ENCODE assay signal across 19 cellular contexts in genomic region chr12:5439333-5439732, GRCh38. TPM values are rescaled to one million over a fixed set of nuclear protein-coding genes. Genes with fewer than 3 reads are reported as not detected.
DNase-seq lines count a peak whose midpoint lies in the region; ATAC-seq and TF ChIP-seq lines count a peak whose summit lies in the region.
"Had no signal": no experiment of that assay in that cellular context is flagged by ENCODE, and none has a peak within 500 bp of the region (broad histone marks: within the 10 kb centered on the region; RNA-seq: fewer than 3 reads in every experiment).

No MANE protein-coding gene starts in this region.

- TF ChIP-seq POLR2A in IMR-90 (IDR thresholded peaks at IDR 0.05; ENCODE audit: low read depth, low read length) (no peak), breast epithelium (IDR thresholded peaks at IDR 0.05) (no peak)

- peak overlapping the region; percentile 1; the same call in 1 of the 2 replicates for H2BK20ac ChIP-seq in IMR-90 (ENCODE audit: low read depth, low read length)

- 89% methylated on average over 3 of the region's 4 CpGs; no CpG with 5 or more reads in 1 of the 2 experiments for WGBS in IMR-90 (ENCODE audit: extremely low coverage in 2 of 2, insufficient read length in 1 of 2), 2 experiments

- no peak overlapping the region for H3K18ac ChIP-seq in IMR-90 (ENCODE audit: low read depth, low read length)

- no peak overlapping the region for H3K9ac ChIP-seq in IMR-90 (ENCODE audit: low read depth, low read length)

- no peak overlapping the region for H3K4me3 ChIP-seq in IMR-90 (ENCODE audit: insufficient read depth, low read depth, low read length)
- H3K4me3 ChIP-seq in WERI-Rb-1 (ENCODE audit: low read depth, low read length): no peak overlapping the region
- H3K4me3 ChIP-seq in mucosa of descending colon: no peak overlapping the region
- no peak overlapping the region for H3K4me3 ChIP-seq in breast epithelium
- no peak overlapping the region for H3K4me3 ChIP-seq in right atrium auricular region
- H3K4me3 ChIP-seq: ascending aorta, colonic mucosa, gastrocnemius medialis, psoas muscle had no signal

- H3K36me3 ChIP-seq in IMR-90 (ENCODE audit: control insufficient read depth, insufficient read depth, low read length) (0 out of 2 replicates have a peak, but pooled peaks cover 2% of the 10 kb centered on the region), WERI-Rb-1 (no peaks in the 10 kb centered on the region), mucosa of descending colon (ENCODE audit: low read depth) (no peaks in the 10 kb centered on the region), breast epithelium (no peaks in the 10 kb centered on the region), right atrium auricular region (no peaks in the 10 kb centered on the region)
- H3K36me3 ChIP-seq: ascending aorta, colonic mucosa, gastrocnemius medialis had no signal

- H2BK15ac ChIP-seq in IMR-90 (ENCODE audit: low read depth, low read length): 0 out of 3 replicates have a peak overlapping the region, but pooled peaks have one; percentile 28

- H3K27ac ChIP-seq in IMR-90 (ENCODE audit: insufficient read depth, low read length) (no peak overlapping the region), WERI-Rb-1 (no peak overlapping the region), breast epithelium (no peak overlapping the region), right atrium auricular region (no peak overlapping the region)
- H3K27ac ChIP-seq: 22Rv1, C4-2B, colonic mucosa, gastrocnemius medialis, psoas muscle had no signal

- POLR2A ChIA-PET in IMR-90 (lab: Charles Lee; ENCODE audit: unreplicated experiment): interaction anchor here (0.5 kb wide), 1 partner anchor 17 kb away, joined by 3 read pairs; no protein-coding TSS in a partner anchor

- CTCF ChIA-PET in IMR-90 (lab: Yijun Ruan, JAX): interaction anchor here (0.8 to 1.3 kb wide), 2 partner anchors 11 to 343 kb away, joined by 3 to 4 read pairs; no protein-coding TSS in a partner anchor

- H4K91ac ChIP-seq in IMR-90 (ENCODE audit: insufficient read depth, low read depth, low read length): no peak overlapping the region

- H4K5ac ChIP-seq in IMR-90 (ENCODE audit: low read depth, low read length): no peak overlapping the region

- peaks cover 93% of the 10 kb centered on the region for H4K20me1 ChIP-seq in IMR-90 (ENCODE audit: insufficient read depth, low read length)

- no peak overlapping the region for H2BK120ac ChIP-seq in IMR-90 (ENCODE audit: low read depth, low read length)

- no peak overlapping the region for H2BK5ac ChIP-seq in IMR-90 (ENCODE audit: low read depth, low read length, poor library complexity, severe bottlenecking)

- dilution Hi-C loops in IMR-90 (cut with HindIII; ENCODE audit: low sequenced_read_pairs, unreplicated experiment): no loop called here

- ATAC-seq in IMR-90 (ENCODE audit: low read depth): no peak
- peak; percentile 72 for ATAC-seq in mucosa of descending colon
- ATAC-seq: gastrocnemius medialis, psoas muscle had no signal

- H3K4me2 ChIP-seq in IMR-90 (ENCODE audit: low read depth, low read length): no peak overlapping the region

- H4K8ac ChIP-seq in IMR-90 (ENCODE audit: low read depth in 2 of 2, low read length in 2 of 2): no peak overlapping the region

- peaks cover 34 to 92% of the 10 kb centered on the region in 2 experiments for H3K79me1 ChIP-seq in IMR-90 (ENCODE audit: low read depth in 1 of 2, low read length in 2 of 2)

- no peak for TF ChIP-seq RAD21 in IMR-90 (IDR thresholded peaks at IDR 0.05; ENCODE audit: low read length)

- no peak overlapping the region for H2AFZ ChIP-seq in IMR-90 (replicated peaks; ENCODE audit: low read length, poor library complexity)

- H3K9me1 ChIP-seq in IMR-90 (ENCODE audit: insufficient read depth, low read length): peaks cover 28% of the 10 kb centered on the region

- no peak overlapping the region for H2AK9ac ChIP-seq in IMR-90 (replicated peaks; ENCODE audit: low read depth, low read length, poor library complexity)

- H3K4ac ChIP-seq in IMR-90 (ENCODE audit: low read depth, low read length): no peak overlapping the region; the same call in 1 of the 2 replicates

- no peak overlapping the region for H3K14ac ChIP-seq in IMR-90 (replicated peaks; ENCODE audit: low read depth, low read length)

- H3K27me3 ChIP-seq in IMR-90 (ENCODE audit: control insufficient read depth, insufficient read depth, low read length): no peaks in the 10 kb centered on the region
- no peaks in the 10 kb centered on the region for H3K27me3 ChIP-seq in WERI-Rb-1 (ENCODE audit: insufficient read depth, low read depth, severe bottlenecking)
- peaks cover 0 to 23% of the 10 kb centered on the region in 2 donors for H3K27me3 ChIP-seq in breast epithelium
- no peaks in the 10 kb centered on the region for H3K27me3 ChIP-seq in right atrium auricular region
- H3K27me3 ChIP-seq: ascending aorta, gastrocnemius medialis had no signal

- DNase-seq in DMS153 (lab: John Stamatoyannopoulos, UW): peak; percentile 16
- DNase-seq in DMS153 treated with DMSO at 0.1 percent for 48 hours (lab: John Stamatoyannopoulos, UW; ENCODE audit: unreplicated experiment): no peak
- DNase-seq in IMR-90: peak; percentile 24
- DNase-seq in WERI-Rb-1: no peak
- DNase-seq in mucosa of descending colon: peak in 1 of 3 donors; percentile 23
- no peak for DNase-seq in breast epithelium (ENCODE audit: low spot score in 2 of 2)
- DNase-seq in activated CD4-positive, alpha-beta T cell treated with anti-CD3 and anti-CD28 coated beads, Interleukin-2, amount 50 U/mL, for 4 hours: no peak
- no peak for DNase-seq in right atrium auricular region (ENCODE audit: low spot score)
- DNase-seq: activated naive CD4-positive, alpha-beta T cell treated with anti-CD3 and anti-CD28 coated beads for 36 hours; activated T-cell treated with anti-CD3 and anti-CD28 coated beads, Interleukin-2, amount 50 U/mL, for 1 hour; colonic mucosa; DMS79; gastrocnemius medialis; NCI-H2227 treated with DMSO at 0.1 percent for 48 hours; psoas muscle had no signal

- no peak overlapping the region for H3K56ac ChIP-seq in IMR-90 (ENCODE audit: extremely low read depth, insufficient read depth, low read length)

- no peaks in the 10 kb centered on the region for H3K9me3 ChIP-seq in IMR-90 (ENCODE audit: control insufficient read depth, insufficient read depth, low read length)
- H3K9me3 ChIP-seq in WERI-Rb-1 (ENCODE audit: severe bottlenecking): no peaks in the 10 kb centered on the region
- no peaks in the 10 kb centered on the region for H3K9me3 ChIP-seq in mucosa of descending colon
- no peaks in the 10 kb centered on the region for H3K9me3 ChIP-seq in breast epithelium
- H3K9me3 ChIP-seq in right atrium auricular region: peaks cover 0 to 7% of the 10 kb centered on the region in 2 donors
- H3K9me3 ChIP-seq: ascending aorta, colonic mucosa, gastrocnemius medialis, psoas muscle had no signal

- peak overlapping the region; percentile 18; the same call in 1 of the 2 replicates for H2AK5ac ChIP-seq in IMR-90 (ENCODE audit: low read depth, low read length)

- intact Hi-C loops in IMR-90 (cut with micrococcal nuclease) (no loop called here), mucosa of descending colon (cut with DNase I, micrococcal nuclease) (no loop called here), breast epithelium (cut with DNase I; ENCODE audit: low total_unique reads) (no loop called here)

- in situ Hi-C loops in IMR-90 (cut with MboI; ENCODE audit: low sequenced_read_pairs): loop anchor here (5.0 to 10.0 kb wide), 2 partner anchors 347 to 605 kb away; no protein-coding TSS in a partner anchor

- no peak overlapping the region for H3K23ac ChIP-seq in IMR-90 (ENCODE audit: low read depth, low read length)

- H3K4me1 ChIP-seq in IMR-90 (ENCODE audit: control insufficient read depth, insufficient read depth, low read length) (peaks cover 38% of the 10 kb centered on the region), mucosa of descending colon (ENCODE audit: low read depth) (peaks cover 6% of the 10 kb centered on the region), breast epithelium (peaks cover 0 to 2% of the 10 kb centered on the region in 2 donors), right atrium auricular region (peaks cover 0 to 11% of the 10 kb centered on the region in 2 donors)
- H3K4me1 ChIP-seq: colonic mucosa had no signal

- TF ChIP-seq CTCF in IMR-90 (conservative IDR thresholded peaks at IDR 0.05; ENCODE audit: low read depth, low read length) (no peak), WERI-Rb-1 (IDR thresholded peaks at IDR 0.05; ENCODE audit: low read depth, low read length) (peak; percentile 36; the same call in 1 of the 2 replicates), mucosa of descending colon (IDR thresholded peaks at IDR 0.05) (no peak), breast epithelium (IDR thresholded peaks at IDR 0.05) (no peak), right atrium auricular region (IDR thresholded peaks at IDR 0.05) (no peak)

- BruUV-seq in IMR-90 (replicated peaks; lab: Mats Ljungman, UMichigan): no TSS peak

TF ChIP-seq in IMR-90, 13 proteins besides CTCF, POLR2A, EP300 and RAD21 (continues in another document):
- TF ChIP-seq MAZ (IDR thresholded peaks at IDR 0.05; ENCODE audit: borderline replicate concordance, low read depth, low read length) (no peak), RCOR1 (IDR thresholded peaks at IDR 0.05; ENCODE audit: insufficient replicate concordance, low read length) (no peak), MXI1 (IDR thresholded peaks at IDR 0.05; ENCODE audit: borderline replicate concordance, low read depth, low read length) (no peak), RFX5 (IDR thresholded peaks at IDR 0.05; ENCODE audit: low read depth, low read length) (no peak), SMC3 (IDR thresholded peaks at IDR 0.05; ENCODE audit: low read depth, low read length) (no peak), BHLHE40 (IDR thresholded peaks at IDR 0.05; ENCODE audit: low read depth, low read length) (no peak), FOS (IDR thresholded peaks at IDR 0.05; ENCODE audit: low read depth, low read length) (no peak), NFE2L2 (IDR thresholded peaks at IDR 0.05; ENCODE audit: low read depth, low read length) (no peak), CHD1 (IDR thresholded peaks at IDR 0.05; ENCODE audit: low read depth, low read length) (no peak), USF2 (IDR thresholded peaks at IDR 0.05; ENCODE audit: low read depth, low read length) (no peak)

RNA-seq across cellular contexts. Expression of gene NTF3, which starts 7.4 kb away (rescaled TPM):
- total RNA-seq in IMR-90 (2012; rRNA removed) (12.2 TPM in 2 replicates), mucosa of descending colon (1 to 10 TPM in 2 of 3 donors, under 1 TPM in 1; 0.58 to 1.4 (median 1.4) TPM), breast epithelium (1 to 10 TPM in 1 of 3 donors, under 1 TPM in 1, not detected in 1; 0.88 to 1.3 TPM), right atrium auricular region (under 1 TPM; 0.63 to 0.67 TPM)
- polyA plus RNA-seq in IMR-90 (2012; rRNA removed): 32.4 and 36.0 TPM in 2 replicates
- polyA plus RNA-seq in IMR-90 (2012; cell fraction: cytosol; rRNA removed): 27.9 and 38.6 TPM in 2 replicates
- 52.0 and 83.7 TPM in 2 replicates for polyA plus RNA-seq in IMR-90 (2012; cell fraction: nucleus; rRNA removed; ENCODE audit: low replicate concordance)
- total RNA-seq: activated naive CD4-positive, alpha-beta T cell treated with anti-CD3 and anti-CD28 coated beads for 36 hours had no signal
- polyA plus RNA-seq: neural cell had no signal

Comparison
In these comparisons a context has a peak if more than half of its experiments do, and no peak if none do; other contexts are left out.
1. DNase-seq: peak in DMS153 (single experiment) and IMR-90 (single experiment); none in DMS153 treated with DMSO at 0.1 percent for 48 hours (single experiment), WERI-Rb-1 (single experiment), breast epithelium (0 of 2), activated CD4-positive, alpha-beta T cell treated with anti-CD3 and anti-CD28 coated beads, Interleukin-2, amount 50 U/mL, for 4 hours (0 of 2) and right atrium auricular region (single experiment).